1 cellular context compared by ENCODE assay signal in the genomic region with DNA sequence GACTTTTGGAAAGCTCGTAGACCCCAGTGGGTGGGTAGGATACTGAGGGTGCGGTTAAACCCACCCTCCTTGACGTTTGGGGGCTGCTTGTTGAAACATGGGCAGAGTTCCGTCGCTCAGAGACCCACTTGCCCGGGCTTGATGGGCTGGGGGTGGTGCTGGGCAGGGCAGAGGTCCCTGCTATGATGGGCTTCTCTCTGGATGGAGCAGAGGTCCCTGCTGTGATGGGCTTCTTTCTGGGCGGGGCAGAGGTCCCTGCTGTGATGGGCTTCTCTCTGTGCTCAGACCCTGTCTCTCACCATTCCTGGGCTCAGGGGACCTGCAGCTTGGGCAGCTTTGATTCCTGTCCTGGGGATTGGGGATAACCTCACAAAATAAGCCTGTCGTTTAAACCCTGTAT.
TF ChIP-seq lines count a peak whose summit lies in the region.

No MANE protein-coding gene starts in this region.

TF ChIP-seq in WTC11, 78 proteins besides CTCF, POLR2A, EP300 and RAD21 (continued from another document):
- TF ChIP-seq AR (CRISPR knock-in tag; IDR thresholded peaks at IDR 0.05) (no peak), FOXP1 (CRISPR knock-in tag; IDR thresholded peaks at IDR 0.05; ENCODE audit: borderline replicate concordance) (no peak), ZNF532 (CRISPR knock-in tag; IDR thresholded peaks at IDR 0.05; ENCODE audit: borderline replicate concordance) (no peak), ZNF317 (CRISPR knock-in tag; IDR thresholded peaks at IDR 0.05; ENCODE audit: borderline replicate concordance, low read depth) (no peak), ATF6 (CRISPR knock-in tag; IDR thresholded peaks at IDR 0.05) (no peak), MXD4 (CRISPR knock-in tag; IDR thresholded peaks at IDR 0.05; ENCODE audit: borderline replicate concordance) (no peak), JUN (CRISPR knock-in tag; IDR thresholded peaks at IDR 0.05) (no peak), MLX (CRISPR knock-in tag; IDR thresholded peaks at IDR 0.05) (no peak), ZNF671 (CRISPR knock-in tag; IDR thresholded peaks at IDR 0.05) (no peak), USF1 (CRISPR knock-in tag; IDR thresholded peaks at IDR 0.05) (no peak), HMGA2 (CRISPR knock-in tag; IDR thresholded peaks at IDR 0.05) (no peak), GRHL2 (CRISPR knock-in tag; IDR thresholded peaks at IDR 0.05; ENCODE audit: insufficient replicate concordance, severe bottlenecking) (no peak), USF2 (CRISPR knock-in tag; IDR thresholded peaks at IDR 0.05) (no peak), ATF3 (CRISPR knock-in tag; conservative IDR thresholded peaks at IDR 0.05) (no peak)
- TF ChIP-seq, protein P1, sequence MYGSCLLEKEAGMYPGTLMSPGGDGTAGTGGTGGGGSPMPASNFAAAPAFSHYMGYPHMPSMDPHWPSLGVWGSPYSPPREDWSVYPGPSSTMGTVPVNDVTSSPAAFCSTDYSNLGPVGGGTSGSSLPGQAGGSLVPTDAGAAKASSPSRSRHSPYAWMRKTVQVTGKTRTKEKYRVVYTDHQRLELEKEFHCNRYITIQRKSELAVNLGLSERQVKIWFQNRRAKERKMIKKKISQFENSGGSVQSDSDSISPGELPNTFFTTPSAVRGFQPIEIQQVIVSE (CRISPR knock-in tag; IDR thresholded peaks at IDR 0.05; ENCODE audit: borderline replicate concordance) = no peak
